9 cellular contexts compared by ENCODE assay signal in the genomic region with DNA sequence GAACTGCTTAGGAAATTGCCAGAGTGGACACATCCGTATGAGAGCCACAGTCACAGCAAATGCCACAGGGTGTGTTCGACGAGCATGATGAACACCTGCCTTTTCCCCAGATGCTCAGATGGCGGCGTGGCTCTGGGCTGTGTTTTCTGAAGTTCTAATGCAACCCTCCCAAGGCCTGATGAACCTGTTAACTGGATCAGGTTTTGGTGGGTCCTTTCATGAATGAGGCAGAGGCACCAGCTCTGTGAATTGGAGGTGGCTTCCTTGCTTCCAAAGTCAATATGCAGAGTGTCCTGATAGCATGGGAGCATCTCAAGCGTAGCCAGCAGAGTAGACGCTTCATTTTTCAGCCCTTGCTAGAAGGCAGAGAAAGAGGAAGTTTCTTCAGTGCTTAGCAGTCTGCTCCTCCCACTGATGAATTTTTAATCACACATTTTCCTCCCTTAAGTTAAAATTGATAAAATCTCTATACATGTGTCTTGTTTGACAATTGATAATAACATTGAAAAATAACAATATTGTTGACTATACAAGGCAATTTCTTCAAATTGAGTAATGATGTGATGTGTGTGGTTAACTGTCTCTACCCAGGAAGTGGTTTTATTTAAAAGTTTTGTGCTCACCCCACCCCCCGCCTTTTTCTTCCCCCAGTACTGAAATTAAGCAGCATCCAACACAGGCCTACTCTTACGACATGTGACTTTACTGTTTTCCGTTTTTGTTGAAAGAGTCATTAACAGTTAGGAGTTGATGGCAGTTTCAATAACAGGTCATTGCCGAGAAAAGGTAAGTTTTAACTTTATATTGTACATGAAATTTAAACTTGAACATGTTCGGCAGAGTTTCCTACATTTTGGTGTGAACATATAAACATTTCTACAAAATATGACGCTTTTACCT. TPM values are rescaled to one million over a fixed set of nuclear protein-coding genes. Genes with fewer than 3 reads are reported as not detected.
DNase-seq lines count a peak whose midpoint lies in the region; ATAC-seq, FAIRE-seq and TF ChIP-seq lines count a peak whose summit lies in the region.
"Had no signal": no experiment of that assay in that cellular context is flagged by ENCODE, and none has a peak within 500 bp of the region (broad histone marks: within the 10 kb centered on the region; RNA-seq: fewer than 3 reads in every experiment).

A gene (plus strand): TSS at position 739 of the 900 bp plus-strand sequence.

- H3K79me2 ChIP-seq in K562 (ENCODE audit: control insufficient read depth, insufficient read depth, low read length), result peaks cover 11% of the 10 kb centered on the region; the same call in 2 of the 3 replicates

- H3K9ac ChIP-seq in K562 (ENCODE audit: insufficient read depth in 1 of 2, low read depth in 2 of 2, low read length in 2 of 2) (peak within 1 kb of the TSS in 1 of 2 experiments; percentile 33; a peak in 1 of 4 replicates), endodermal cell (ENCODE audit: extremely low read depth, low read length, poor library complexity, severe bottlenecking) (no peak within 1 kb of the TSS)

- H2AFZ ChIP-seq in K562 (ENCODE audit: low read depth, low read length), result peak within 1 kb of the TSS; percentile 48; the same call in 1 of the 2 replicates

- H3K36me3 Mint-ChIP-seq in type B pancreatic cell (no peaks in the 10 kb centered on the region), endodermal cell (ENCODE audit: low read depth) (no peaks in the 10 kb centered on the region)

- H3K27me3 ChIP-seq in K562 (ENCODE audit: control insufficient read depth in 2 of 2, insufficient read depth in 2 of 2, low read length in 2 of 2) (no peaks in the 10 kb centered on the region), endodermal cell (ENCODE audit: control insufficient read depth, insufficient read depth, low read length, poor library complexity, severe bottlenecking) (no peaks in the 10 kb centered on the region)

- H3K4me1 Mint-ChIP-seq in type B pancreatic cell (ENCODE audit: unreplicated experiment) (no peaks in the 10 kb centered on the region), endodermal cell (peaks cover 4% of the 10 kb centered on the region)

- no peaks in the 10 kb centered on the region for H3K36me3 ChIP-seq in K562 (ENCODE audit: control insufficient read depth, insufficient read depth, low read length)
- H3K36me3 ChIP-seq in endodermal cell (ENCODE audit: control insufficient read depth, insufficient read depth, low read length), result no peaks in the 10 kb centered on the region

- H3K9me1 ChIP-seq in K562 (ENCODE audit: control insufficient read depth, insufficient read depth, low read length), result no peaks in the 10 kb centered on the region

- CTCF ChIA-PET in K562 (lab: Yijun Ruan, JAX; ENCODE audit: low intra/inter-chr PET ratio), result no interaction called here

- in situ Hi-C loops in K562 (cut with MboI), result no loop called here

- POLR2A ChIA-PET in K562 (lab: Yijun Ruan, JAX), result no interaction called here

- TF ChIP-seq POLR2A in K562 (conservative IDR thresholded peaks at IDR 0.05), result no peak

- intact Hi-C loops in K562 (cut with micrococcal nuclease), result no loop called here

- no peak within 1 kb of the TSS for H3K4me3 ChIP-seq in K562
- H3K4me3 ChIP-seq in endodermal cell (ENCODE audit: low read length), result no peak within 1 kb of the TSS

- H3K27ac Mint-ChIP-seq in type B pancreatic cell (no peak within 1 kb of the TSS), endodermal cell (no peak within 1 kb of the TSS)

- no peak for FAIRE-seq in K562 (lab: Jason Lieb, UNC)

- no peaks in the 10 kb centered on the region for H3K27me3 Mint-ChIP-seq in type B pancreatic cell
- no peaks in the 10 kb centered on the region for H3K27me3 Mint-ChIP-seq in endodermal cell (ENCODE audit: insufficient read depth)

- no peak within 1 kb of the TSS for H3K4me2 ChIP-seq in K562 (ENCODE audit: insufficient read depth, low read length)

- H4K20me1 ChIP-seq in K562 (replicated peaks; ENCODE audit: control insufficient read depth, insufficient read depth, low read length), result no peaks in the 10 kb centered on the region

- TF ChIP-seq CTCF in K562 (IDR thresholded peaks at IDR 0.05 in 2 of 3, conservative IDR thresholded peaks at IDR 0.05 in 1 of 3; ENCODE audit: insufficient read depth in 2 of 3, low read depth in 1 of 3, low read length in 3 of 3) (no peak), type B pancreatic cell (conservative IDR thresholded peaks at IDR 0.05) (no peak), endodermal cell (conservative IDR thresholded peaks at IDR 0.05) (no peak)

- ATAC-seq in HG03159 (IDR thresholded peaks at IDR 0.05; ENCODE audit: unreplicated experiment) (peak; percentile 94), K562 (peak; percentile 82)

- H3K27ac ChIP-seq in K562 (ENCODE audit: extremely low read depth, low read depth, low read length) (peak within 1 kb of the TSS; percentile 47; the same call in 1 of the 3 replicates), endodermal cell (ENCODE audit: low read depth, low read length) (no peak within 1 kb of the TSS)
- H3K27ac ChIP-seq: 22Rv1 had no signal

- H3K9me3 ChIP-seq in K562 (replicated peaks; ENCODE audit: control insufficient read depth, insufficient read depth, low read depth, low read length), result no peaks in the 10 kb centered on the region
- H3K9me3 ChIP-seq in endodermal cell (ENCODE audit: control insufficient read depth, low read length), result no peaks in the 10 kb centered on the region

- no peaks in the 10 kb centered on the region for H3K9me3 Mint-ChIP-seq in type B pancreatic cell
- H3K9me3 Mint-ChIP-seq in endodermal cell, result no peaks in the 10 kb centered on the region

- H3K4me3 Mint-ChIP-seq in type B pancreatic cell, result no peak within 1 kb of the TSS
- H3K4me3 Mint-ChIP-seq in endodermal cell, result no peak within 1 kb of the TSS

- no TSS peak for BruUV-seq in K562 (replicated peaks; lab: Mats Ljungman, UMichigan)

- DNase-seq in DMS79 treated with DMSO at 0.1 percent for 48 hours (lab: John Stamatoyannopoulos, UW) (peak; percentile 24), DMS79 (lab: John Stamatoyannopoulos, UW) (no peak), T-helper 22 cell (ENCODE audit: low read depth) (peak; percentile 67), K562 (ENCODE audit: extremely low read depth in 1 of 4, low spot score in 3 of 4) (peak in 2 of 4 experiments; percentile 3 to 44), type B pancreatic cell (ENCODE audit: extremely low spot score, unreplicated experiment) (no peak), endodermal cell (no peak)
- peak; percentile 36 to 38 for DNase-seq in stimulated activated CD4-positive, alpha-beta T cell treated with anti-CD3 and anti-CD28 coated beads, Interleukin-15, amount 100 ng/mL, for 1 hour (ENCODE audit: low read depth in 1 of 2, low spot score in 1 of 2)

- WGBS in K562 (ENCODE audit: insufficient coverage, low coverage, missing lambda C conversion rate), result under 1% methylated on average over 13 of the region's 13 CpGs
- WGBS in endodermal cell (ENCODE audit: insufficient coverage in 1 of 2, insufficient read length in 1 of 2), 2 experiments, result 93 to 100% methylated on average over 5 to 11 of the region's 13 CpGs

- no peak for TF ChIP-seq RAD21 in K562 (CRISPR knock-in tag; conservative IDR thresholded peaks at IDR 0.05 in 1 of 2, IDR thresholded peaks at IDR 0.05 in 1 of 2)

- TF ChIP-seq EP300 in K562 (IDR thresholded peaks at IDR 0.05; ENCODE audit: low read length), result no peak

- no peaks in the 10 kb centered on the region for H3K4me1 ChIP-seq in K562 (replicated peaks in 1 of 2; ENCODE audit: control insufficient read depth in 2 of 2, insufficient read depth in 2 of 2, low read length in 2 of 2)
- H3K4me1 ChIP-seq in endodermal cell (ENCODE audit: control insufficient read depth, insufficient read depth, low read length), result no peaks in the 10 kb centered on the region

TF ChIP-seq in K562, 482 proteins besides CTCF, POLR2A, EP300 and RAD21 (continues in another document):
- TF ChIP-seq CC2D1A (IDR thresholded peaks at IDR 0.05), result no peak
- TF ChIP-seq PRPF4 (IDR thresholded peaks at IDR 0.05; ENCODE audit: insufficient read depth, low read depth, low read length, poor library complexity, severe bottlenecking), result no peak
- TF ChIP-seq CTBP1 (IDR thresholded peaks at IDR 0.05; ENCODE audit: borderline replicate concordance), result peak; percentile 30; the same call in 1 of the 2 replicates
- TF ChIP-seq LCOR (CRISPR knock-in tag; IDR thresholded peaks at IDR 0.05), result 0 out of 2 replicates have a peak, but pooled peaks have one; percentile 12
- no peak for TF ChIP-seq COPS2 (conservative IDR thresholded peaks at IDR 0.05)
- no peak for TF ChIP-seq NUFIP1 (IDR thresholded peaks at IDR 0.05; ENCODE audit: partially characterized antibody)
- TF ChIP-seq ETV5 (CRISPR knock-in tag; IDR thresholded peaks at IDR 0.05; ENCODE audit: low read depth), result no peak

RNA-seq across cellular contexts. Expression of the gene that starts here (rescaled TPM):
- 0.76 and 3.6 TPM in 2 replicates for total RNA-seq in K562 (2011; cell fraction: chromatin; rRNA removed; ENCODE audit: low replicate concordance)
- total RNA-seq in K562 (2011; cell fraction: nucleolus; rRNA removed), result 0.66 and 0.83 TPM in 2 replicates
- total RNA-seq in K562 (2011; cell fraction: nucleoplasm; rRNA removed), result 0.95 and 0.99 TPM in 2 replicates
- total RNA-seq in K562 (2014; rRNA removed) (3.9 and 5.0 TPM in 2 replicates), K562 (2014; rRNA removed; fragmentation: Illumina TruSeq; extraction: Trizol) (8.9 and 9.3 TPM in 2 replicates), K562 (2015; rRNA removed; fragmentation: Illumina TruSeq; extraction: Trizol) (16.3 and 17.9 TPM in 2 replicates), K562 (2021) (4.2 and 5.1 TPM in 2 replicates), type B pancreatic cell (ENCODE audit: low replicate concordance) (not detected in 2 replicates), endodermal cell (under 1 TPM in 1 of 2 donors, not detected in 1; 0.86 TPM)
- polyA plus RNA-seq in K562 (2011; rRNA removed) (0.77 and 1.5 TPM in 2 replicates), K562 (2014; fragmentation: Illumina TruSeq; extraction: Trizol) (6.1 and 7.6 TPM in 2 replicates), K562 (2014; fragmentation: Nextera tagmentation; extraction: Ambion mirVana) (10 to 100 TPM in 1 of 2 experiments, 1 to 10 TPM in 1; 8.9 to 12.6 TPM), K562 (2014; rRNA removed) (4.7 and 7.9 TPM in 2 replicates)
- polyA plus RNA-seq in K562 (2011; cell fraction: cytosol; rRNA removed), result 0.07 and 0.22 TPM in 2 replicates
- polyA plus RNA-seq in K562 (2011; cell fraction: nucleus; rRNA removed), result 0.39 and 0.57 TPM in 2 replicates
- polyA plus RNA-seq in K562 (2012), result 9.7 and 15.5 TPM in 2 replicates
- polyA minus RNA-seq in K562 (2011; rRNA and poly(A)+ RNA removed), result 1.3 and 5.1 TPM in 2 replicates
- 1.9 TPM in 1 of 2 replicates, not detected in the other for polyA minus RNA-seq in K562 (2011; cell fraction: cytosol; rRNA and poly(A)+ RNA removed)
- polyA minus RNA-seq in K562 (2011; cell fraction: nucleus; rRNA and poly(A)+ RNA removed), result 2.7 and 3.0 TPM in 2 replicates
- 7.4 TPM for polyA plus RNA-seq in endodermal cell (2013, experiment 1 of 2)
- polyA plus RNA-seq in endodermal cell (2013, experiment 2 of 2), result 8.9 TPM

Comparison
In these comparisons a context has a peak if more than half of its experiments do, and no peak if none do; other contexts are left out.
1. DNase-seq: peak in DMS79 treated with DMSO at 0.1 percent for 48 hours (single experiment), T-helper 22 cell (single experiment) and stimulated activated CD4-positive, alpha-beta T cell treated with anti-CD3 and anti-CD28 coated beads, Interleukin-15, amount 100 ng/mL, for 1 hour (2 of 2); none in DMS79 (single experiment), type B pancreatic cell (single experiment) and endodermal cell (single experiment).